Comparison of ENCODE assay signal across 2 cellular contexts in genomic region chr20:641516-641913, GRCh38.
TF ChIP-seq lines count a peak whose summit lies in the region.

No MANE protein-coding gene starts in this region.

TF ChIP-seq in GM23338, 12 proteins besides CTCF, POLR2A, EP300 and RAD21 (continued from another document):
- no peak for TF ChIP-seq REST (IDR thresholded peaks at IDR 0.05; ENCODE audit: unreplicated experiment)
- TF ChIP-seq EZH2 (IDR thresholded peaks at IDR 0.05; ENCODE audit: low read depth, unreplicated experiment): no peak

TF ChIP-seq in HepG2, 621 proteins besides CTCF, POLR2A, EP300 and RAD21 (continued from another document and continues in another):
- TF ChIP-seq ZFP36L2 (CRISPR knock-in tag; IDR thresholded peaks at IDR 0.05) (no peak), IKZF5 (CRISPR knock-in tag; IDR thresholded peaks at IDR 0.05) (peak; percentile 24; the same call in 1 of the 2 replicates), GABPB1 (CRISPR knock-in tag; IDR thresholded peaks at IDR 0.05) (peak; percentile 67), GTF2F1 (IDR thresholded peaks at IDR 0.05; ENCODE audit: low read length) (no peak), ZFP37 (CRISPR knock-in tag; IDR thresholded peaks at IDR 0.05; ENCODE audit: borderline replicate concordance) (no peak), ZNF768 (CRISPR knock-in tag; IDR thresholded peaks at IDR 0.05) (no peak), TEAD3 (CRISPR knock-in tag; optimal IDR thresholded peaks at IDR 0.05; ENCODE audit: borderline replicate concordance) (peak; percentile 63), ERF (CRISPR knock-in tag; IDR thresholded peaks at IDR 0.05) (peak; percentile 73; the same call in 1 of the 2 replicates), ZNF740 (CRISPR knock-in tag; IDR thresholded peaks at IDR 0.05) (peak; percentile 91), SP5 (CRISPR knock-in tag; IDR thresholded peaks at IDR 0.05; ENCODE audit: borderline replicate concordance, low read depth) (peak; percentile 56; the same call in 1 of the 2 replicates), ADNP (CRISPR knock-in tag; IDR thresholded peaks at IDR 0.05) (0 out of 2 replicates have a peak, but pooled peaks have one; percentile 43), SUZ12 (IDR thresholded peaks at IDR 0.05; ENCODE audit: low read depth, low read length) (no peak), ZKSCAN1 (IDR thresholded peaks at IDR 0.05; ENCODE audit: low read length) (peak; percentile 35; the same call in 1 of the 2 replicates), ZNF484 (CRISPR knock-in tag; IDR thresholded peaks at IDR 0.05; ENCODE audit: borderline replicate concordance, low read depth) (no peak), ZNF619 (CRISPR knock-in tag; IDR thresholded peaks at IDR 0.05) (no peak), NCOR1 (IDR thresholded peaks at IDR 0.05; ENCODE audit: borderline replicate concordance, low read length) (peak; percentile 59; the same call in 1 of the 2 replicates), SRSF1 (optimal IDR thresholded peaks at IDR 0.05; ENCODE audit: low read depth, low read length) (peak; percentile 100), TCF7 (IDR thresholded peaks at IDR 0.05; ENCODE audit: low read depth) (no peak), RFX5 (IDR thresholded peaks at IDR 0.05; ENCODE audit: low read depth, low read length) (0 out of 2 replicates have a peak, but pooled peaks have one; percentile 11), MED1 (CRISPR knock-in tag; IDR thresholded peaks at IDR 0.05) (peak; percentile 73), TGIF2 (CRISPR knock-in tag; IDR thresholded peaks at IDR 0.05) (peak; percentile 59; the same call in 1 of the 2 replicates), GATAD1 (CRISPR knock-in tag; IDR thresholded peaks at IDR 0.05) (peak; percentile 34; the same call in 1 of the 2 replicates), ZNF331 (CRISPR knock-in tag; IDR thresholded peaks at IDR 0.05) (peak; percentile 56; the same call in 1 of the 2 replicates), ZNF263 (CRISPR knock-in tag; IDR thresholded peaks at IDR 0.05) (peak; percentile 64; the same call in 1 of the 2 replicates), ATF7-NPFF (CRISPR knock-in tag; IDR thresholded peaks at IDR 0.05; ENCODE audit: low read depth) (no peak), HOXD1 (CRISPR knock-in tag; IDR thresholded peaks at IDR 0.05) (no peak), FOXJ3 (CRISPR knock-in tag; IDR thresholded peaks at IDR 0.05; ENCODE audit: borderline replicate concordance) (no peak), PHF20 (CRISPR knock-in tag; IDR thresholded peaks at IDR 0.05) (no peak), ZBTB26 (CRISPR knock-in tag; IDR thresholded peaks at IDR 0.05; ENCODE audit: borderline replicate concordance) (no peak), PHF21A (CRISPR knock-in tag; IDR thresholded peaks at IDR 0.05) (no peak), ATF7 (IDR thresholded peaks at IDR 0.05) (0 out of 2 replicates have a peak, but pooled peaks have one; percentile 10), ATF7 (CRISPR knock-in tag; IDR thresholded peaks at IDR 0.05) (no peak), PTBP1 (IDR thresholded peaks at IDR 0.05; ENCODE audit: low read depth, low read length, poor library complexity, severe bottlenecking) (no peak), RFXAP (CRISPR knock-in tag; IDR thresholded peaks at IDR 0.05; ENCODE audit: borderline replicate concordance) (no peak), ZBTB2 (CRISPR knock-in tag; IDR thresholded peaks at IDR 0.05; ENCODE audit: low read depth) (no peak), TERF1 (CRISPR knock-in tag; IDR thresholded peaks at IDR 0.05) (no peak), ZNF121 (CRISPR knock-in tag; IDR thresholded peaks at IDR 0.05) (no peak), BHLHE40 (IDR thresholded peaks at IDR 0.05; ENCODE audit: low read length) (0 out of 2 replicates have a peak, but pooled peaks have one; percentile 26), STAG1 (CRISPR knock-in tag; IDR thresholded peaks at IDR 0.05) (peak; percentile 49), MEIS2 (CRISPR knock-in tag; IDR thresholded peaks at IDR 0.05) (peak; percentile 95), RXRB (CRISPR knock-in tag; IDR thresholded peaks at IDR 0.05; ENCODE audit: borderline replicate concordance) (peak; percentile 79), CREB1 (IDR thresholded peaks at IDR 0.05) (0 out of 2 replicates have a peak, but pooled peaks have one; percentile 35), CREB1 (CRISPR knock-in tag; IDR thresholded peaks at IDR 0.05) (no peak), SOX6 (IDR thresholded peaks at IDR 0.05) (no peak), SOX6 (CRISPR knock-in tag; IDR thresholded peaks at IDR 0.05) (peak; percentile 51; the same call in 1 of the 2 replicates), ZNF530 (CRISPR knock-in tag; IDR thresholded peaks at IDR 0.05; ENCODE audit: low read depth) (no peak), FOXO1 (CRISPR knock-in tag; IDR thresholded peaks at IDR 0.05) (no peak; the same call in 1 of the 2 replicates), ETV5 (CRISPR knock-in tag; IDR thresholded peaks at IDR 0.05; ENCODE audit: borderline replicate concordance) (peak; percentile 92), AHR (CRISPR knock-in tag; IDR thresholded peaks at IDR 0.05) (no peak), ZSCAN12 (CRISPR knock-in tag; IDR thresholded peaks at IDR 0.05) (no peak), POGK (CRISPR knock-in tag; conservative IDR thresholded peaks at IDR 0.05) (peak; percentile 19; the same call in 1 of the 2 replicates), SAFB2 (CRISPR knock-in tag; IDR thresholded peaks at IDR 0.05; ENCODE audit: borderline replicate concordance, low read depth) (no peak), ZNF317 (CRISPR knock-in tag; IDR thresholded peaks at IDR 0.05) (0 out of 2 replicates have a peak, but pooled peaks have one; percentile 17), GLMP (CRISPR knock-in tag; IDR thresholded peaks at IDR 0.05; ENCODE audit: borderline replicate concordance) (no peak), PCBP2 (optimal IDR thresholded peaks at IDR 0.05; ENCODE audit: low read depth, low read length, poor library complexity, severe bottlenecking) (no peak), TBX3 (IDR thresholded peaks at IDR 0.05; ENCODE audit: borderline replicate concordance) (0 out of 2 replicates have a peak, but pooled peaks have one; percentile 48), CSRNP1 (CRISPR knock-in tag; IDR thresholded peaks at IDR 0.05) (no peak), FOXK1 (CRISPR knock-in tag; IDR thresholded peaks at IDR 0.05; ENCODE audit: borderline replicate concordance, low read depth) (0 out of 2 replicates have a peak, but pooled peaks have one; percentile 15), ZNF609 (CRISPR knock-in tag; IDR thresholded peaks at IDR 0.05; ENCODE audit: borderline replicate concordance) (peak; percentile 28; the same call in 1 of the 2 replicates)
